ENCODE assay signal across 8 cellular contexts in genomic region chr5:137751869-137752491, GRCh38. TPM values are rescaled to one million over a fixed set of nuclear protein-coding genes. Genes with fewer than 3 reads are reported as not detected.
DNase-seq lines count a peak whose midpoint lies in the region; ATAC-seq and TF ChIP-seq lines count a peak whose summit lies in the region.

No MANE protein-coding gene starts in this region.

- CTCF ChIA-PET in CD8-positive, alpha-beta memory T cell (lab: Charles Lee), result interaction anchor here (0.7 to 2.0 kb wide), 8 partner anchors 10 to 1613 kb away, joined by 3 to 12 read pairs (median 4); partner anchors contain the start of gene KLHL3

- H3K4me3 ChIP-seq in CD8-positive, alpha-beta memory T cell (ENCODE audit: low read length), result peak overlapping the region; percentile 63
- peak overlapping the region; percentile 61 for H3K4me3 ChIP-seq in GM23338

- peaks cover 0 to 6% of the 10 kb centered on the region in 2 donors for H3K27me3 Mint-ChIP-seq in CD8-positive, alpha-beta memory T cell
- H3K27me3 Mint-ChIP-seq in GM23338 (ENCODE audit: insufficient read depth, low read depth, poor library complexity) (peaks cover 8% of the 10 kb centered on the region), brain (peaks cover 21% of the 10 kb centered on the region)

- no peak for ATAC-seq in GM23338
- no peak for ATAC-seq in sciatic nerve

- peak overlapping the region; percentile 77 to 100 (median 100) for H3K27ac Mint-ChIP-seq in CD8-positive, alpha-beta memory T cell
- peak overlapping the region; percentile 56 for H3K27ac Mint-ChIP-seq in GM23338
- H3K27ac Mint-ChIP-seq in brain, result peak overlapping the region; percentile 100

- no peak overlapping the region for H2AFZ ChIP-seq in GM23338

- H3K27me3 ChIP-seq in CD8-positive, alpha-beta memory T cell (ENCODE audit: insufficient read depth, low read length, poor library complexity, severe bottlenecking), result no peaks in the 10 kb centered on the region
- no peaks in the 10 kb centered on the region for H3K27me3 ChIP-seq in GM23338 (ENCODE audit: insufficient read depth)

- H3K36me3 Mint-ChIP-seq in CD8-positive, alpha-beta memory T cell, result peaks cover 0 to 41% (median 4%) of the 10 kb centered on the region in 3 donors
- peaks cover 42% of the 10 kb centered on the region for H3K36me3 Mint-ChIP-seq in GM23338 (ENCODE audit: low read depth)
- H3K36me3 Mint-ChIP-seq in brain, result peaks cover 32% of the 10 kb centered on the region

- POLR2A ChIA-PET in CD8-positive, alpha-beta memory T cell (lab: Charles Lee), result interaction anchor here (0.7 to 1.3 kb wide), 3 partner anchors 10 to 38 kb away, joined by 3 to 4 read pairs (median 3); partner anchors contain the start of gene KLHL3

- TF ChIP-seq CTCF in GM23338 (conservative IDR thresholded peaks at IDR 0.05; ENCODE audit: low read depth in 2 of 2), result peak; percentile 64 to 92
- TF ChIP-seq CTCF in brain (conservative IDR thresholded peaks at IDR 0.05), result peak; percentile 62 to 79

- 0 out of 2 replicates have a peak, but pooled peaks cover 3% of the 10 kb centered on the region for H3F3A ChIP-seq in GM23338 (replicated peaks; ENCODE audit: low read depth)

- intact Hi-C loops in sciatic nerve (cut with DNase I), result no loop called here

- H3K4me2 ChIP-seq in GM23338, result peak overlapping the region; percentile 75

- H3K27ac ChIP-seq in CD8-positive, alpha-beta memory T cell (ENCODE audit: low read depth, low read length), result peak overlapping the region; percentile 100
- no peak overlapping the region for H3K27ac ChIP-seq in GM23338 (ENCODE audit: low read depth)

- H3K79me2 ChIP-seq in GM23338 (replicated peaks; ENCODE audit: insufficient read depth), result peaks cover 48% of the 10 kb centered on the region

- peak overlapping the region; percentile 97 to 100 (median 99) for H3K4me3 Mint-ChIP-seq in CD8-positive, alpha-beta memory T cell
- peak overlapping the region; percentile 92 for H3K4me3 Mint-ChIP-seq in GM23338
- H3K4me3 Mint-ChIP-seq in brain, result peak overlapping the region; percentile 96 to 100 (median 97)

- H3K36me3 ChIP-seq in CD8-positive, alpha-beta memory T cell (ENCODE audit: insufficient read depth, low read length), result peaks cover 9% of the 10 kb centered on the region
- H3K36me3 ChIP-seq in GM23338 (ENCODE audit: insufficient read depth), result no peaks in the 10 kb centered on the region

- peak in 2 of 5 donors; percentile 32 to 45 for DNase-seq in CD8-positive, alpha-beta memory T cell
- DNase-seq in GM23338 (ENCODE audit: low spot score) (peak; percentile 79), NCI-H82 (lab: John Stamatoyannopoulos, UW) (peak; percentile 69), kidney glomerular epithelial cell (lab: John Stamatoyannopoulos, UW) (peak; percentile 70), superior temporal gyrus (ENCODE audit: extremely low spot score) (peak; percentile 90), sciatic nerve (ENCODE audit: low spot score) (no peak), activated gamma-delta T cell treated with Interleukin-2 at 50 U/mL for 16 hours (no peak)

- H3K4me1 Mint-ChIP-seq in CD8-positive, alpha-beta memory T cell, result peaks cover 31 to 47% (median 38%) of the 10 kb centered on the region in 3 donors
- H3K4me1 Mint-ChIP-seq in GM23338 (peaks cover 18% of the 10 kb centered on the region), brain (peaks cover 38% of the 10 kb centered on the region)

- H3K4me1 ChIP-seq in CD8-positive, alpha-beta memory T cell (ENCODE audit: insufficient read depth, low read length), result peaks cover 29% of the 10 kb centered on the region
- peaks cover 23% of the 10 kb centered on the region for H3K4me1 ChIP-seq in GM23338 (ENCODE audit: insufficient read depth)

- H3K9me3 Mint-ChIP-seq in CD8-positive, alpha-beta memory T cell, result no peaks in the 10 kb centered on the region
- H3K9me3 Mint-ChIP-seq in GM23338, result no peaks in the 10 kb centered on the region; the same call in 2 of the 3 replicates
- peaks cover 0 to 4% (median 0%) of the 10 kb centered on the region in 5 experiments for H3K9me3 Mint-ChIP-seq in brain

- no peaks in the 10 kb centered on the region for H3K9me2 ChIP-seq in GM23338 (ENCODE audit: insufficient read depth)

- H4K20me1 ChIP-seq in GM23338 (replicated peaks; ENCODE audit: insufficient read depth), result peaks cover 37% of the 10 kb centered on the region

- no peaks in the 10 kb centered on the region for H3K9me3 ChIP-seq in CD8-positive, alpha-beta memory T cell (ENCODE audit: low read length)

TF ChIP-seq in GM23338, 12 proteins besides CTCF, POLR2A, EP300 and RAD21 (continues in another document):
- TF ChIP-seq, protein P1, sequence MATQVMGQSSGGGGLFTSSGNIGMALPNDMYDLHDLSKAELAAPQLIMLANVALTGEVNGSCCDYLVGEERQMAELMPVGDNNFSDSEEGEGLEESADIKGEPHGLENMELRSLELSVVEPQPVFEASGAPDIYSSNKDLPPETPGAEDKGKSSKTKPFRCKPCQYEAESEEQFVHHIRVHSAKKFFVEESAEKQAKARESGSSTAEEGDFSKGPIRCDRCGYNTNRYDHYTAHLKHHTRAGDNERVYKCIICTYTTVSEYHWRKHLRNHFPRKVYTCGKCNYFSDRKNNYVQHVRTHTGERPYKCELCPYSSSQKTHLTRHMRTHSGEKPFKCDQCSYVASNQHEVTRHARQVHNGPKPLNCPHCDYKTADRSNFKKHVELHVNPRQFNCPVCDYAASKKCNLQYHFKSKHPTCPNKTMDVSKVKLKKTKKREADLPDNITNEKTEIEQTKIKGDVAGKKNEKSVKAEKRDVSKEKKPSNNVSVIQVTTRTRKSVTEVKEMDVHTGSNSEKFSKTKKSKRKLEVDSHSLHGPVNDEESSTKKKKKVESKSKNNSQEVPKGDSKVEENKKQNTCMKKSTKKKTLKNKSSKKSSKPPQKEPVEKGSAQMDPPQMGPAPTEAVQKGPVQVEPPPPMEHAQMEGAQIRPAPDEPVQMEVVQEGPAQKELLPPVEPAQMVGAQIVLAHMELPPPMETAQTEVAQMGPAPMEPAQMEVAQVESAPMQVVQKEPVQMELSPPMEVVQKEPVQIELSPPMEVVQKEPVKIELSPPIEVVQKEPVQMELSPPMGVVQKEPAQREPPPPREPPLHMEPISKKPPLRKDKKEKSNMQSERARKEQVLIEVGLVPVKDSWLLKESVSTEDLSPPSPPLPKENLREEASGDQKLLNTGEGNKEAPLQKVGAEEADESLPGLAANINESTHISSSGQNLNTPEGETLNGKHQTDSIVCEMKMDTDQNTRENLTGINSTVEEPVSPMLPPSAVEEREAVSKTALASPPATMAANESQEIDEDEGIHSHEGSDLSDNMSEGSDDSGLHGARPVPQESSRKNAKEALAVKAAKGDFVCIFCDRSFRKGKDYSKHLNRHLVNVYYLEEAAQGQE (IDR thresholded peaks at IDR 0.05; ENCODE audit: unreplicated experiment), result no peak
- TF ChIP-seq CREB1 (CRISPR knock-in tag; IDR thresholded peaks at IDR 0.05; ENCODE audit: low read depth) (no peak), POLR2AphosphoS5 (IDR thresholded peaks at IDR 0.05; ENCODE audit: low read depth) (no peak), NANOG (IDR thresholded peaks at IDR 0.05; ENCODE audit: borderline replicate concordance) (no peak), ZNF114 (CRISPR knock-in tag; IDR thresholded peaks at IDR 0.05) (no peak), ZNF331 (CRISPR knock-in tag; IDR thresholded peaks at IDR 0.05; ENCODE audit: low read depth) (no peak), JUNB (IDR thresholded peaks at IDR 0.05; ENCODE audit: unreplicated experiment) (no peak), STAT1 (IDR thresholded peaks at IDR 0.05; ENCODE audit: unreplicated experiment) (no peak), EZH2 (IDR thresholded peaks at IDR 0.05; ENCODE audit: low read depth, unreplicated experiment) (no peak)

RNA-seq across cellular contexts. Expression of gene HNRNPA0, which starts 2.2 kb away (rescaled TPM):
- 10 to 100 TPM; 42.7 to 45.9 TPM for total RNA-seq in CD8-positive, alpha-beta memory T cell
- polyA plus RNA-seq in CD8-positive, alpha-beta memory T cell, result 20.1 TPM
- 33.0 and 39.9 TPM in 2 replicates for total RNA-seq in GM23338 (2014; rRNA removed; shearing (Covaris generic))
- polyA plus RNA-seq in GM23338 (2016; fragmentation: Nextera tagmentation; extraction: Ambion mirVana) (15.1 and 15.9 TPM in 2 replicates), brain (ENCODE audit: insufficient read depth, low read depth, low replicate concordance) (66.8 TPM)
- total RNA-seq in sciatic nerve, result 24.6 TPM

RNA-seq across cellular contexts. Expression of gene KLHL3, which starts 16.1 kb away (rescaled TPM):
- total RNA-seq in CD8-positive, alpha-beta memory T cell, result 1 to 10 TPM; 2.7 to 3.3 TPM
- 3.4 TPM for polyA plus RNA-seq in CD8-positive, alpha-beta memory T cell
- total RNA-seq in GM23338 (2014; rRNA removed; shearing (Covaris generic)), result 10.8 and 11.7 TPM in 2 replicates
- polyA plus RNA-seq in GM23338 (2016; fragmentation: Nextera tagmentation; extraction: Ambion mirVana) (3.1 and 4.9 TPM in 2 replicates), brain (ENCODE audit: insufficient read depth, low read depth, low replicate concordance) (1.3 TPM)
- 32.8 TPM for total RNA-seq in sciatic nerve

Comparison
In these comparisons a context has a peak if more than half of its experiments do, and no peak if none do; other contexts are left out.
1. DNase-seq: peak in GM23338 (single experiment), NCI-H82 (single experiment), kidney glomerular epithelial cell (single experiment) and superior temporal gyrus (single experiment); none in sciatic nerve (single experiment) and activated gamma-delta T cell treated with Interleukin-2 at 50 U/mL for 16 hours (single experiment).
2. Peak in every context shown above with its lines, with median percentiles within 50 percentile points of each other: H3K27ac Mint-ChIP-seq and H3K4me3 Mint-ChIP-seq.